In the genomic region with DNA sequence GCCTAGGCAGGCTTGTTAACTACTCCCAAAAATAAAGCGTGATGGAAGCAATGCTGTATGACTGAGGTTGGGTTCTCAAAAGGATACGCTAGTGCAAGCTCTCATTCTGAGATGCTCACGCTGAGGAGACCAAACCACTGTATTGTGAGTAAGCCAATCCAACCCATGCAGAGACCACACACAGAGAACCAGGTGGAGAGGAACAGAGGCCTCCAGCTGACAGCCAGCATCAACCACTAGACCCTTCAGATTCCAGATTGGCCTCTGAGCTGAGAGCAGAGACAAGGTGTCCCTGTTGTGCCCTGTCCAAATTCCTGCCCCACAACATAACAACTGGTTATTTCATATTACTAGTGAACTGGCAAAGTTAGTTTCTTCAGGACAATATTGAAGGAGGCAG, we compare ENCODE assay signal across 28 cellular contexts. TPM values are rescaled to one million over a fixed set of nuclear protein-coding genes. Genes with fewer than 3 reads are reported as not detected.
DNase-seq lines count a peak whose midpoint lies in the region; ATAC-seq and TF ChIP-seq lines count a peak whose summit lies in the region.
"Had no signal": no experiment of that assay in that cellular context is flagged by ENCODE, and none has a peak within 500 bp of the region (broad histone marks: within the 10 kb centered on the region; RNA-seq: fewer than 3 reads in every experiment).

No MANE protein-coding gene starts in this region.

- 72 to 81% (median 76%) methylated on average over 3 of the region's 3 CpGs for WGBS in heart left ventricle, 4 donors

- H3K79me2 ChIP-seq in KMS-11 (ENCODE audit: insufficient read depth, low read depth) = peaks cover 35% of the 10 kb centered on the region; the same call in 1 of the 2 replicates

- H3K4me3 Mint-ChIP-seq in neural crest cell = peak overlapping the region; percentile 45
- H3K4me3 Mint-ChIP-seq: activated naive CD4-positive, alpha-beta T cell treated with anti-CD3 and anti-CD28 coated beads, Interleukin-2, amount 10 ng/mL, durations not matched to agents 7 days and 5 days; activated T-helper 1 cell treated with anti-CD3 and anti-CD28 coated beads, Interleukin-12 subunit alpha, Interleukin-12 subunit beta, Interleukin-2, Interleukin-4 antibody, amounts not matched to agents 30 ng/mL and 10 ng/mL and 1 ng/mL, durations not matched to agents 14 hours and 24 hours and 36 hours; CD4-positive, alpha-beta memory T cell; mesothelial cell of epicardium; naive thymus-derived CD8-positive, alpha-beta T cell had no signal

- H3K27me3 ChIP-seq in heart left ventricle (no peaks in the 10 kb centered on the region), KMS-11 (ENCODE audit: insufficient read depth, low read depth) (no peaks in the 10 kb centered on the region)
- H3K27me3 ChIP-seq: breast epithelium, SJSA1, transverse colon had no signal

- no peak for TF ChIP-seq POLR2A in heart left ventricle (IDR thresholded peaks at IDR 0.05)

- H3K9me3 Mint-ChIP-seq in neural crest cell = no peaks in the 10 kb centered on the region
- H3K9me3 Mint-ChIP-seq: activated naive CD4-positive, alpha-beta T cell treated with anti-CD3 and anti-CD28 coated beads, Interleukin-2, amount 10 ng/mL, durations not matched to agents 7 days and 5 days; activated T-helper 1 cell treated with anti-CD3 and anti-CD28 coated beads, Interleukin-12 subunit alpha, Interleukin-12 subunit beta, Interleukin-2, Interleukin-4 antibody, amounts not matched to agents 30 ng/mL and 10 ng/mL and 1 ng/mL, durations not matched to agents 14 hours and 24 hours and 36 hours; CD4-positive, alpha-beta memory T cell; mesothelial cell of epicardium; naive thymus-derived CD8-positive, alpha-beta T cell had no signal

- peaks cover 0 to 51% (median 26%) of the 10 kb centered on the region in 12 donors for H3K4me1 ChIP-seq in heart left ventricle
- peaks cover 34% of the 10 kb centered on the region for H3K4me1 ChIP-seq in KMS-11 (ENCODE audit: low read depth, poor library complexity, severe bottlenecking)

- no peaks in the 10 kb centered on the region for H3K27me3 Mint-ChIP-seq in neural crest cell (ENCODE audit: low read depth)
- H3K27me3 Mint-ChIP-seq: activated naive CD4-positive, alpha-beta T cell treated with anti-CD3 and anti-CD28 coated beads, Interleukin-2, amount 10 ng/mL, durations not matched to agents 7 days and 5 days; CD4-positive, alpha-beta memory T cell; naive thymus-derived CD8-positive, alpha-beta T cell had no signal

- H3K4me1 Mint-ChIP-seq in neural crest cell = peaks cover 20% of the 10 kb centered on the region

- H3K36me3 ChIP-seq in heart left ventricle = peaks cover 0 to 38% (median 26%) of the 10 kb centered on the region in 9 donors
- H3K36me3 ChIP-seq in KMS-11 (ENCODE audit: insufficient read depth) = no peaks in the 10 kb centered on the region
- H3K36me3 ChIP-seq: breast epithelium had no signal

- intact Hi-C loops in heart left ventricle (cut with DNase I) = no loop called here
- intact Hi-C loops in Right ventricle myocardium inferior (cut with DNase I) = no loop called here

- DNase-seq in heart left ventricle = peak in 1 of 5 donors; percentile 26
- DNase-seq in Right ventricle myocardium inferior (ENCODE audit: missing footprints) = no peak
- DNase-seq in ecto neural progenitor cell (ENCODE audit: low spot score) = peak; percentile 49
- DNase-seq in neural crest cell (ENCODE audit: low read depth, low spot score) = no peak
- DNase-seq in EL = no peak
- DNase-seq in HUDEP-2 (lab: John Stamatoyannopoulos, UW; ENCODE audit: unreplicated experiment in 76 of 76) = no peak
- DNase-seq in GM19238 (ENCODE audit: insufficient read length, low spot score) = no peak
- DNase-seq: activated naive CD4-positive, alpha-beta T cell treated with anti-CD3 and anti-CD28 coated beads, Interleukin-2, amount 10 ng/mL, durations not matched to agents 7 days and 5 days; AML-193; CD4-positive, alpha-beta memory T cell; effector CD8-positive, alpha-beta T cell; erythroblast; Karpas-422; left colon; naive thymus-derived CD8-positive, alpha-beta T cell; NCI-H146; NCI-H2171; NCI-H524 treated with DMSO at 0.1 percent for 48 hours; stimulated activated CD4-positive, alpha-beta T cell treated with anti-CD3 and anti-CD28 coated beads, Interleukin-1b, Interleukin-23, amount 100 ng/mL, for 48 hours; stimulated activated CD8-positive, alpha-beta memory T cell treated with anti-CD3 and anti-CD28 coated beads, Interleukin-4, amount 100 ng/mL, for 48 hours; transverse colon had no signal

- no peak overlapping the region for H2AFZ ChIP-seq in KMS-11 (ENCODE audit: low read depth)

- H3K4me3 ChIP-seq in heart left ventricle = no peak overlapping the region
- H3K4me3 ChIP-seq in KMS-11 (IDR thresholded peaks at IDR 0.05; ENCODE audit: insufficient read depth, low read depth, low read length) = no peak overlapping the region
- H3K4me3 ChIP-seq: A549, breast epithelium, SJSA1, smooth muscle cell, transverse colon had no signal

- ATAC-seq in heart left ventricle (no peak), Right ventricle myocardium inferior (no peak)
- ATAC-seq: A549; left colon; naive thymus-derived CD8-positive, alpha-beta T cell had no signal

- H4K20me1 ChIP-seq in KMS-11 (ENCODE audit: insufficient read depth) = no peaks in the 10 kb centered on the region

- peak overlapping the region; percentile 19; the same call in 1 of the 2 replicates for H3K4me2 ChIP-seq in KMS-11
- H3K4me2 ChIP-seq: A549, smooth muscle cell had no signal

- H3K9me3 ChIP-seq in heart left ventricle = no peaks in the 10 kb centered on the region
- H3K9me3 ChIP-seq: A549, breast epithelium, SJSA1, transverse colon had no signal

- H3K27ac Mint-ChIP-seq in neural crest cell (ENCODE audit: unreplicated experiment) = no peak overlapping the region
- H3K27ac Mint-ChIP-seq: activated T-helper 1 cell treated with anti-CD3 and anti-CD28 coated beads, Interleukin-12 subunit alpha, Interleukin-12 subunit beta, Interleukin-2, Interleukin-4 antibody, amounts not matched to agents 30 ng/mL and 10 ng/mL and 1 ng/mL, durations not matched to agents 14 hours and 24 hours and 36 hours; mesothelial cell of epicardium had no signal

- peak overlapping the region in 7 of 12 donors; percentile 11 to 57 (median 28) for H3K27ac ChIP-seq in heart left ventricle
- no peak overlapping the region; the same call in 1 of the 2 replicates for H3K27ac ChIP-seq in KMS-11
- H3K27ac ChIP-seq: A549, breast epithelium, SJSA1 had no signal

- H3K9ac ChIP-seq in KMS-11 = no peak overlapping the region

- TF ChIP-seq CTCF in heart left ventricle (IDR thresholded peaks at IDR 0.05) (no peak), KMS-11 (conservative IDR thresholded peaks at IDR 0.05; ENCODE audit: low read depth, low read length) (no peak), neural crest cell (conservative IDR thresholded peaks at IDR 0.05) (no peak)

- H3K36me3 Mint-ChIP-seq in neural crest cell (ENCODE audit: low read depth) = peaks cover 8% of the 10 kb centered on the region

RNA-seq across cellular contexts. Expression of a gene that starts 4.5 kb away (rescaled TPM):
- 10 to 100 TPM; 16.5 to 32.9 (median 22.4) TPM for total RNA-seq in heart left ventricle
- polyA plus RNA-seq in heart left ventricle = 10 to 100 TPM; 10.5 to 14.6 TPM
- total RNA-seq in Right ventricle myocardium inferior = 24.8 TPM
- total RNA-seq in neural crest cell = 24.4 and 29.4 TPM in 2 replicates

RNA-seq across cellular contexts. Expression of a gene that starts 5.0 kb away (rescaled TPM):
- total RNA-seq in heart left ventricle (10 to 100 TPM; 13.9 to 22.4 (median 19.7) TPM), Right ventricle myocardium inferior (20.0 TPM), neural crest cell (51.4 and 52.2 TPM in 2 replicates)
- 10 to 100 TPM in 1 of 2 donors, 1 to 10 TPM in 1; 6.9 to 17.2 TPM for polyA plus RNA-seq in heart left ventricle
